ENCODE assay signal across 8 cellular contexts in the genomic region with DNA sequence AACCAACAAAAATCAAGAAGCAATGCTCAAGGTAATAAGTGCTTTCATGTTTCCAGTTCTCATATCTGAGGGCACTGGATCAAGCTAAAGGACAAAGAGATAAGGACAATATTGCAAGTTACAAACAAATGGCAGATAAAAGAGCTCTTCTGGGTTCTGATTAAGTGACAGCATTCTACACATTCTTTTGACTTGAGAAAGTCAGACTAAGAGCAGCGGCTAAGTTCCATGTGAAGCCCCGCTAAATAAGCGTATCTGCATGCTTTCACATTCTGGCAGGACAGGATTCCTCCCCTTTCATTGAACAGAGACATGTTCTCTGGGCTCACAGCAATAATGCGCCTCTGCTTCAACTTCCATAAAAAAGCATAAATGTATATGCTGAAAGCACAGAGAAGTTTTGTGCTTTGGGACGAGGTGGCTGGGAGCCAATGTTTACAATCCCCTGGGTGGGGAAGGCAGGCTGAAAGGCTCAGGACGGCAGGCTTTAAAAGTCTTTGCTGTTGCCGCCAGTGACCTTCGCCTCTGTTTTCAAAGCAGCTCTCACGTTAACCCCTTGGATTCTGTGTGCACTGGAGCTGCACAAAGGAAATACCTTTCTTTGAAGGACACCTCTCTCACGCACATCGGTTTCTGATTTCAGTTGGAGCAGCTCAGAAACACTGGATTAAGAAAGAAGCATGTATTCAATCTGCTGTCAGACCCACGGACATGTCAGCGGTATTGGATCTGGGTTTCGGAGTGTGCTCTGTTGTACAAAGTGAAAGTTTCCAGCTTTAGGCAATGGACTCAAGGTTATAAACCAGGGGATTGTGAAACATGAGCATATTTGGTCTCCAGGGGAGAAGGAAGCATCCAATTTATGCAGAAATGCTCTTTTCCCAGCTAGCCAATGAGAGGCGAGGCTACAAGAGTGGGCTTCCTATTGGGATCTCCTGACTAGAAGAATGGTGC.
DNase-seq lines count a peak whose midpoint lies in the region; ATAC-seq, FAIRE-seq and TF ChIP-seq lines count a peak whose summit lies in the region.

No MANE protein-coding gene starts in this region.

- no peak for TF ChIP-seq POLR2A in K562 (conservative IDR thresholded peaks at IDR 0.05)

- H3K4me3 ChIP-seq in K562 = no peak overlapping the region
- H3K4me3 ChIP-seq in iPS-18a (ENCODE audit: low read length) = peak overlapping the region; percentile 67

- FAIRE-seq in K562 (lab: Jason Lieb, UNC) = peak; percentile 40

- H3K27ac ChIP-seq in K562 (ENCODE audit: extremely low read depth, low read depth, low read length) = 0 out of 3 replicates have a peak overlapping the region, but pooled peaks have one; percentile 7
- H3K27ac ChIP-seq in iPS-18a (ENCODE audit: low read length) = no peak overlapping the region

- H3K79me2 ChIP-seq in K562 (ENCODE audit: control insufficient read depth, insufficient read depth, low read length) = no peaks in the 10 kb centered on the region; the same call in 2 of the 3 replicates

- TF ChIP-seq EP300 in K562 (IDR thresholded peaks at IDR 0.05; ENCODE audit: low read length) = no peak

- H3K9ac ChIP-seq in K562 (ENCODE audit: insufficient read depth in 1 of 2, low read depth in 2 of 2, low read length in 2 of 2) (peak overlapping the region in 1 of 2 experiments; percentile 18; a peak in 1 of 4 replicates), iPS-18a (ENCODE audit: low read length) (peak overlapping the region; percentile 13)

- no peak for TF ChIP-seq CTCF in K562 (IDR thresholded peaks at IDR 0.05 in 2 of 3, conservative IDR thresholded peaks at IDR 0.05 in 1 of 3; ENCODE audit: insufficient read depth in 2 of 3, low read depth in 1 of 3, low read length in 3 of 3)

- in situ Hi-C loops in K562 (cut with MboI) = loop anchor here (10.0 kb wide), 1 partner anchor 359 kb away; no protein-coding TSS in a partner anchor

- H3K4me2 ChIP-seq in K562 (ENCODE audit: insufficient read depth, low read length) = peak overlapping the region; percentile 44

- POLR2A ChIA-PET in K562 (lab: Yijun Ruan, JAX) = interaction anchor here (0.9 to 1.1 kb wide), 2 partner anchors 15 to 30 kb away, joined by 3 read pairs; no protein-coding TSS in a partner anchor

- CTCF ChIA-PET in K562 (lab: Yijun Ruan, JAX; ENCODE audit: low intra/inter-chr PET ratio) = no interaction called here

- H3K9me3 ChIP-seq in K562 (replicated peaks; ENCODE audit: control insufficient read depth, insufficient read depth, low read depth, low read length) (no peaks in the 10 kb centered on the region), iPS-18a (ENCODE audit: control insufficient read depth, low read depth, low read length) (no peaks in the 10 kb centered on the region)

- peaks cover 9% of the 10 kb centered on the region; the same call in 1 of the 2 replicates for H4K20me1 ChIP-seq in K562 (replicated peaks; ENCODE audit: control insufficient read depth, insufficient read depth, low read length)

- ATAC-seq in K562 (peak; percentile 63), sciatic nerve (peak; percentile 91), HG02840 (IDR thresholded peaks at IDR 0.05; ENCODE audit: low FRiP score, unreplicated experiment) (no peak)

- no peak for TF ChIP-seq RAD21 in K562 (CRISPR knock-in tag; conservative IDR thresholded peaks at IDR 0.05 in 1 of 2, IDR thresholded peaks at IDR 0.05 in 1 of 2)

- peaks cover 3% of the 10 kb centered on the region; the same call in 2 of the 3 replicates for H3K36me3 ChIP-seq in K562 (ENCODE audit: control insufficient read depth, insufficient read depth, low read length)
- H3K36me3 ChIP-seq in iPS-18a (ENCODE audit: control insufficient read depth, low read depth, low read length) = no peaks in the 10 kb centered on the region

- intact Hi-C loops in K562 (cut with micrococcal nuclease) = loop anchor here (2.0 kb wide), 1 partner anchor 185 kb away; no protein-coding TSS in a partner anchor
- intact Hi-C loops in sciatic nerve (cut with DNase I) = no loop called here

- 50% methylated on average over 15 of the region's 15 CpGs for WGBS in K562 (ENCODE audit: insufficient coverage, low coverage, missing lambda C conversion rate)

- H3K4me1 ChIP-seq in K562 (replicated peaks in 1 of 2; ENCODE audit: control insufficient read depth in 2 of 2, insufficient read depth in 2 of 2, low read length in 2 of 2) = peaks cover 7 to 11% of the 10 kb centered on the region in 2 experiments; a peak in 3 of 5 replicates
- H3K4me1 ChIP-seq in iPS-18a (ENCODE audit: control insufficient read depth, low read depth, low read length) = peaks cover 19% of the 10 kb centered on the region

- no peaks in the 10 kb centered on the region for H3K27me3 ChIP-seq in K562 (ENCODE audit: control insufficient read depth in 2 of 2, insufficient read depth in 2 of 2, low read length in 2 of 2)
- no peaks in the 10 kb centered on the region for H3K27me3 ChIP-seq in iPS-18a (ENCODE audit: control insufficient read depth, insufficient read depth, low read length)

- no peaks in the 10 kb centered on the region for H3K9me1 ChIP-seq in K562 (ENCODE audit: control insufficient read depth, insufficient read depth, low read length)

- no TSS peak for BruUV-seq in K562 (replicated peaks; lab: Mats Ljungman, UMichigan)

- peak; percentile 77 for DNase-seq in DMS53 (lab: John Stamatoyannopoulos, UW)
- DNase-seq in LHCN-M2 (ENCODE audit: low read depth) = peak; percentile 96
- peak in 2 of 4 experiments; percentile 14 to 19 for DNase-seq in K562 (ENCODE audit: extremely low read depth in 1 of 4, low spot score in 3 of 4)
- no peak for DNase-seq in sciatic nerve (ENCODE audit: low spot score)
- DNase-seq in stimulated activated CD4-positive, alpha-beta T cell treated with anti-CD3 and anti-CD28 coated beads, Interleukin-1b, Interleukin-23, amount 100 ng/mL, for 48 hours = no peak
- no peak for DNase-seq in RPMI8226

- no peak overlapping the region for H2AFZ ChIP-seq in K562 (ENCODE audit: low read depth, low read length)

TF ChIP-seq in K562, 482 proteins besides CTCF, POLR2A, EP300 and RAD21 (continues in another document):
- TF ChIP-seq POLR2G (IDR thresholded peaks at IDR 0.05; ENCODE audit: low read depth, low read length) (no peak), DPF2 (IDR thresholded peaks at IDR 0.05) (peak; percentile 25; the same call in 1 of the 2 replicates), CEBPG (CRISPR knock-in tag; IDR thresholded peaks at IDR 0.05) (no peak), CEBPG (tag; conservative IDR thresholded peaks at IDR 0.05 in 1 of 2, IDR thresholded peaks at IDR 0.05 in 1 of 2) (no peak), MIER1 (IDR thresholded peaks at IDR 0.05; ENCODE audit: low read depth) (no peak), RCOR1 (IDR thresholded peaks at IDR 0.05; ENCODE audit: borderline replicate concordance in 1 of 2, low read depth in 2 of 2, low read length in 2 of 2) (0 out of 4 replicates have a peak, but pooled peaks of 1 of the 2 experiments have one; percentile 21), GATAD2A (IDR thresholded peaks at IDR 0.05) (no peak), POLR2B (IDR thresholded peaks at IDR 0.05; ENCODE audit: low read depth, partially characterized antibody) (no peak), FOSL1 (tag; conservative IDR thresholded peaks at IDR 0.05) (no peak), CBFA2T3 (IDR thresholded peaks at IDR 0.05) (peak; percentile 39; the same call in 1 of the 2 replicates)
- TF ChIP-seq, protein P1, sequence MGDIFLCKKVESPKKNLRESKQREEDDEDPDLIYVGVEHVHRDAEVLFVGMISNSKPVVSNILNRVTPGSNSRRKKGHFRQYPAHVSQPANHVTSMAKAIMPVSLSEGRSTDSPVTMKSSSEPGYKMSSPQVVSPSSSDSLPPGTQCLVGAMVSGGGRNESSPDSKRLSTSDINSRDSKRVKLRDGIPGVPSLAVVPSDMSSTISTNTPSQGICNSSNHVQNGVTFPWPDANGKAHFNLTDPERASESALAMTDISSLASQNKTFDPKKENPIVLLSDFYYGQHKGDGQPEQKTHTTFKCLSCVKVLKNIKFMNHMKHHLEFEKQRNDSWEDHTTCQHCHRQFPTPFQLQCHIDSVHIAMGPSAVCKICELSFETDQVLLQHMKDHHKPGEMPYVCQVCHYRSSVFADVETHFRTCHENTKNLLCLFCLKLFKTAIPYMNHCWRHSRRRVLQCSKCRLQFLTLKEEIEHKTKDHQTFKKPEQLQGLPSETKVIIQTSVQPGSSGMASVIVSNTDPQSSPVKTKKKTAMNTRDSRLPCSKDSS (IDR thresholded peaks at IDR 0.05; ENCODE audit: low read depth, partially characterized antibody) = no peak
- TF ChIP-seq, protein P2, sequence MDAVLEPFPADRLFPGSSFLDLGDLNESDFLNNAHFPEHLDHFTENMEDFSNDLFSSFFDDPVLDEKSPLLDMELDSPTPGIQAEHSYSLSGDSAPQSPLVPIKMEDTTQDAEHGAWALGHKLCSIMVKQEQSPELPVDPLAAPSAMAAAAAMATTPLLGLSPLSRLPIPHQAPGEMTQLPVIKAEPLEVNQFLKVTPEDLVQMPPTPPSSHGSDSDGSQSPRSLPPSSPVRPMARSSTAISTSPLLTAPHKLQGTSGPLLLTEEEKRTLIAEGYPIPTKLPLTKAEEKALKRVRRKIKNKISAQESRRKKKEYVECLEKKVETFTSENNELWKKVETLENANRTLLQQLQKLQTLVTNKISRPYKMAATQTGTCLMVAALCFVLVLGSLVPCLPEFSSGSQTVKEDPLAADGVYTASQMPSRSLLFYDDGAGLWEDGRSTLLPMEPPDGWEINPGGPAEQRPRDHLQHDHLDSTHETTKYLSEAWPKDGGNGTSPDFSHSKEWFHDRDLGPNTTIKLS (IDR thresholded peaks at IDR 0.05; ENCODE audit: borderline replicate concordance, low read depth) = no peak
- TF ChIP-seq, protein P3, sequence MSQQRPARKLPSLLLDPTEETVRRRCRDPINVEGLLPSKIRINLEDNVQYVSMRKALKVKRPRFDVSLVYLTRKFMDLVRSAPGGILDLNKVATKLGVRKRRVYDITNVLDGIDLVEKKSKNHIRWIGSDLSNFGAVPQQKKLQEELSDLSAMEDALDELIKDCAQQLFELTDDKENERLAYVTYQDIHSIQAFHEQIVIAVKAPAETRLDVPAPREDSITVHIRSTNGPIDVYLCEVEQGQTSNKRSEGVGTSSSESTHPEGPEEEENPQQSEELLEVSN (IDR thresholded peaks at IDR 0.05; ENCODE audit: borderline replicate concordance in 1 of 2, extremely low read depth in 1 of 2, insufficient read depth in 1 of 2, insufficient read length in 1 of 2, low read depth in 1 of 2, low read length in 1 of 2, poor library complexity in 1 of 2, severe bottlenecking in 1 of 2) = no peak

Comparison
In these comparisons a context has a peak if more than half of its experiments do, and no peak if none do; other contexts are left out.
1. DNase-seq: peak in DMS53 (single experiment) and LHCN-M2 (single experiment); none in sciatic nerve (single experiment), stimulated activated CD4-positive, alpha-beta T cell treated with anti-CD3 and anti-CD28 coated beads, Interleukin-1b, Interleukin-23, amount 100 ng/mL, for 48 hours (single experiment) and RPMI8226 (single experiment).